ENCODE assay signal across 16 cellular contexts in genomic region chr2:233343171-233343705, GRCh38. TPM values are rescaled to one million over a fixed set of nuclear protein-coding genes. Genes with fewer than 3 reads are reported as not detected.
DNase-seq lines count a peak whose midpoint lies in the region; ATAC-seq, FAIRE-seq and TF ChIP-seq lines count a peak whose summit lies in the region.
"Had no signal": no experiment of that assay in that cellular context is flagged by ENCODE, and none has a peak within 500 bp of the region (broad histone marks: within the 10 kb centered on the region; RNA-seq: fewer than 3 reads in every experiment).

No MANE protein-coding gene starts in this region.

- no peak overlapping the region for H2AFZ ChIP-seq in HepG2 (ENCODE audit: low read length)
- H2AFZ ChIP-seq: GM23248 had no signal

- POLR2A ChIA-PET in HepG2 (lab: Yijun Ruan, JAX) = no interaction called here

- peak overlapping the region; percentile 32 for H3K9ac ChIP-seq in SK-N-MC (ENCODE audit: insufficient read length)
- H3K9ac ChIP-seq in HepG2 (ENCODE audit: insufficient read depth, low read depth, low read length) = no peak overlapping the region
- H3K9ac ChIP-seq: GM23248 had no signal

- H3K4me3 ChIP-seq in heart right ventricle (no peak overlapping the region), SK-N-MC (no peak overlapping the region), HepG2 (replicated peaks in 1 of 3; ENCODE audit: insufficient read depth in 1 of 3, low read depth in 2 of 3, low read length in 3 of 3) (no peak overlapping the region)
- H3K4me3 ChIP-seq: GM23248 had no signal

- no peak for TF ChIP-seq RAD21 in HepG2 (CRISPR knock-in tag; IDR thresholded peaks at IDR 0.05)

- WGBS in heart right ventricle, 2 donors = 90 to 91% methylated on average over 15 of the region's 15 CpGs
- 43% methylated on average over 15 of the region's 15 CpGs for WGBS in HepG2 (ENCODE audit: low lambda C conversion rate)

- BruUV-seq in HepG2 (replicated peaks; lab: Mats Ljungman, UMichigan) = no TSS peak

- H3K4me1 ChIP-seq in heart right ventricle = peaks cover 0 to 8% (median 0%) of the 10 kb centered on the region in 9 donors
- peaks cover 69% of the 10 kb centered on the region for H3K4me1 ChIP-seq in HepG2 (ENCODE audit: insufficient read depth, low read length)

- no peaks in the 10 kb centered on the region for H3K36me3 ChIP-seq in heart right ventricle
- no peaks in the 10 kb centered on the region for H3K36me3 ChIP-seq in SK-N-MC (ENCODE audit: insufficient read depth, low read length)
- H3K36me3 ChIP-seq in HepG2 (replicated peaks in 1 of 2; ENCODE audit: control insufficient read depth in 1 of 2, insufficient read depth in 2 of 2, low read length in 2 of 2) = no peaks in the 10 kb centered on the region

- CTCF ChIA-PET in HepG2 (lab: Yijun Ruan, JAX; ENCODE audit: low intra/inter-chr PET ratio, low total read pairs) = no interaction called here

- TF ChIP-seq CTCF in heart right ventricle (IDR thresholded peaks at IDR 0.05) (no peak), HepG2 (CRISPR knock-in tag; IDR thresholded peaks at IDR 0.05) (no peak)

- no peaks in the 10 kb centered on the region for H4K20me1 ChIP-seq in HepG2 (ENCODE audit: insufficient read depth, low read length)

- TF ChIP-seq EP300 in HepG2 (IDR thresholded peaks at IDR 0.05; ENCODE audit: low read depth in 2 of 2, low read length in 2 of 2) (no peak), HepG2 (CRISPR knock-in tag; IDR thresholded peaks at IDR 0.05; ENCODE audit: borderline replicate concordance) (no peak)

- FAIRE-seq in HepG2 (lab: Jason Lieb, UNC) = no peak
- FAIRE-seq: A204.1, GM12891 had no signal

- ATAC-seq in heart right ventricle (no peak), HepG2 (no peak)

- H3K4me2 ChIP-seq in HepG2 (ENCODE audit: low read depth, low read length) = no peak overlapping the region

- H3K27ac ChIP-seq in heart right ventricle (no peak overlapping the region), SK-N-MC (peak overlapping the region; percentile 31; the same call in 1 of the 2 replicates), HepG2 (ENCODE audit: extremely low read length, insufficient read depth, low read length) (no peak overlapping the region)
- H3K27ac ChIP-seq: GM23248 had no signal

- H3K9me3 ChIP-seq in heart right ventricle = peaks cover 0 to 5% (median 0%) of the 10 kb centered on the region in 11 donors
- no peaks in the 10 kb centered on the region for H3K9me3 ChIP-seq in SK-N-MC (ENCODE audit: low read depth, low read length)
- H3K9me3 ChIP-seq in HepG2 (ENCODE audit: low read length) = no peaks in the 10 kb centered on the region

- peak; percentile 62 for DNase-seq in cardiac septum (ENCODE audit: low spot score)
- no peak for DNase-seq in heart right ventricle
- no peak for DNase-seq in SK-N-MC (ENCODE audit: low read depth, low spot score)
- DNase-seq in HepG2 (ENCODE audit: low spot score) = no peak
- DNase-seq in NCI-H1092 treated with DMSO at 0.1 percent for 48 hours (lab: John Stamatoyannopoulos, UW) = no peak
- DNase-seq in NCI-H748 (lab: John Stamatoyannopoulos, UW; ENCODE audit: unreplicated experiment) = no peak
- no peak for DNase-seq in NCI-H748 treated with DMSO at 0.1 percent for 48 hours (lab: John Stamatoyannopoulos, UW)
- DNase-seq: C1 segment of cervical spinal cord; Calu3; CD4-positive, alpha-beta T cell; DMS79; GM23248; H7 had no signal

- peaks cover 0 to 1% (median 0%) of the 10 kb centered on the region in 7 donors for H3K27me3 ChIP-seq in heart right ventricle
- no peaks in the 10 kb centered on the region; a peak in 2 of 5 replicates for H3K27me3 ChIP-seq in HepG2 (ENCODE audit: control insufficient read depth in 1 of 2, insufficient read depth in 2 of 2, low read length in 2 of 2)

- intact Hi-C loops in cardiac septum (cut with DNase I) (no loop called here), heart right ventricle (cut with DNase I) (loop anchor here in 1 of 10 donors (10.0 kb wide), 1 partner anchor 502 kb away; no protein-coding TSS in a partner anchor), HepG2 (cut with micrococcal nuclease; ENCODE audit: unreplicated experiment) (no loop called here)

- in situ Hi-C loops in HepG2 (cut with HindIII; ENCODE audit: extremely low pct_ligation_motif_present, low pct_unique_long_range_greater_than_20kb) = no loop called here

- TF ChIP-seq POLR2A in HepG2 (IDR thresholded peaks at IDR 0.05; ENCODE audit: insufficient read depth in 1 of 2, low read depth in 2 of 2, low read length in 2 of 2) = no peak

- H3K79me2 ChIP-seq in HepG2 (ENCODE audit: insufficient read depth, low read length) = no peaks in the 10 kb centered on the region

TF ChIP-seq in HepG2, 621 proteins besides CTCF, POLR2A, EP300 and RAD21 (continues in another document):
- TF ChIP-seq TRIM22 (IDR thresholded peaks at IDR 0.05) = no peak
- no peak for TF ChIP-seq ISX (CRISPR knock-in tag; conservative IDR thresholded peaks at IDR 0.05)
- no peak for TF ChIP-seq ETV5 (CRISPR knock-in tag; IDR thresholded peaks at IDR 0.05; ENCODE audit: borderline replicate concordance)
- no peak for TF ChIP-seq BATF2 (CRISPR knock-in tag; IDR thresholded peaks at IDR 0.05)
- TF ChIP-seq HNRNPUL1 (IDR thresholded peaks at IDR 0.05; ENCODE audit: low read depth, low read length) = no peak

RNA-seq across cellular contexts. Expression of gene DGKD, which starts 11.1 kb away (rescaled TPM):
- total RNA-seq in cardiac septum (100 TPM), heart right ventricle (10 to 100 TPM; 26.8 to 79.5 (median 44.7) TPM), HepG2 (2016; rRNA removed; fragmentation: Illumina TruSeq; extraction: Trizol) (20.6 and 24.5 TPM in 2 replicates)
- polyA plus RNA-seq in heart right ventricle (10 to 100 TPM; 35.6 to 62.5 TPM), HepG2 (2011; rRNA removed) (33.2 and 40.3 TPM in 2 replicates)
- total RNA-seq in HepG2 (2016; cell fraction: cytosol; rRNA removed; fragmentation: Illumina TruSeq; extraction: Trizol; ENCODE audit: low read depth) = 14.8 and 17.4 TPM in 2 replicates
- 16.3 and 24.8 TPM in 2 replicates for total RNA-seq in HepG2 (2016; cell fraction: insoluble cytoplasmic fraction; rRNA removed; fragmentation: Illumina TruSeq; extraction: Trizol)
- total RNA-seq in HepG2 (2016; cell fraction: membrane; rRNA removed; fragmentation: Illumina TruSeq; extraction: Trizol) = 17.6 and 18.2 TPM in 2 replicates
- total RNA-seq in HepG2 (2016; cell fraction: nucleus; rRNA removed; fragmentation: Illumina TruSeq; extraction: Trizol) = 42.7 and 44.6 TPM in 2 replicates
- polyA plus RNA-seq in HepG2 (2011; cell fraction: cytosol; rRNA removed) = 13.1 and 13.6 TPM in 2 replicates
- polyA plus RNA-seq in HepG2 (2011; cell fraction: nucleus; rRNA removed) = 303 and 327 TPM in 2 replicates
- polyA plus RNA-seq in HepG2 (2012) = 46.9 and 49.5 TPM in 2 replicates
- 5.9 and 7.2 TPM in 2 replicates for polyA plus RNA-seq in HepG2 (2016; cell fraction: cytosol; fragmentation: Illumina TruSeq; extraction: Trizol; ENCODE audit: low read depth)
- 8.2 and 10.8 TPM in 2 replicates for polyA plus RNA-seq in HepG2 (2016; cell fraction: insoluble cytoplasmic fraction; fragmentation: Illumina TruSeq; extraction: Trizol; ENCODE audit: low read depth)
- polyA plus RNA-seq in HepG2 (2016; cell fraction: membrane; fragmentation: Illumina TruSeq; extraction: Trizol; ENCODE audit: low read depth) = 5.2 and 5.9 TPM in 2 replicates
- polyA plus RNA-seq in HepG2 (2016; cell fraction: nucleus; fragmentation: Illumina TruSeq; extraction: Trizol; ENCODE audit: insufficient read depth, low read depth) = 119 and 132 TPM in 2 replicates
- 44.8 and 91.4 TPM in 2 replicates for polyA minus RNA-seq in HepG2 (2011; rRNA and poly(A)+ RNA removed; ENCODE audit: low replicate concordance)
- 13.3 and 16.4 TPM in 2 replicates for polyA minus RNA-seq in HepG2 (2011; cell fraction: cytosol; rRNA and poly(A)+ RNA removed)
- polyA minus RNA-seq in HepG2 (2011; cell fraction: nucleus; rRNA and poly(A)+ RNA removed) = 54.7 and 79.4 TPM in 2 replicates

RNA-seq across cellular contexts. Expression of gene SAG, which starts 35.6 kb away (rescaled TPM):
- total RNA-seq in cardiac septum (not detected), heart right ventricle (not detected), HepG2 (2016; rRNA removed; fragmentation: Illumina TruSeq; extraction: Trizol) (not detected in 2 replicates)
- polyA plus RNA-seq in heart right ventricle (not detected), HepG2 (2011; rRNA removed) (not detected in 2 replicates)
- not detected in 2 replicates for total RNA-seq in HepG2 (2016; cell fraction: cytosol; rRNA removed; fragmentation: Illumina TruSeq; extraction: Trizol; ENCODE audit: low read depth)
- not detected in 2 replicates for total RNA-seq in HepG2 (2016; cell fraction: insoluble cytoplasmic fraction; rRNA removed; fragmentation: Illumina TruSeq; extraction: Trizol)
- not detected in 2 replicates for total RNA-seq in HepG2 (2016; cell fraction: membrane; rRNA removed; fragmentation: Illumina TruSeq; extraction: Trizol)
- not detected in 2 replicates for total RNA-seq in HepG2 (2016; cell fraction: nucleus; rRNA removed; fragmentation: Illumina TruSeq; extraction: Trizol)
- polyA plus RNA-seq in HepG2 (2011; cell fraction: cytosol; rRNA removed) = not detected in 2 replicates
- 0.31 TPM in 1 of 2 replicates, not detected in the other for polyA plus RNA-seq in HepG2 (2011; cell fraction: nucleus; rRNA removed)
- polyA plus RNA-seq in HepG2 (2012) = not detected in 2 replicates
- not detected in 2 replicates for polyA plus RNA-seq in HepG2 (2016; cell fraction: cytosol; fragmentation: Illumina TruSeq; extraction: Trizol; ENCODE audit: low read depth)
- polyA plus RNA-seq in HepG2 (2016; cell fraction: insoluble cytoplasmic fraction; fragmentation: Illumina TruSeq; extraction: Trizol; ENCODE audit: low read depth) = not detected in 2 replicates
- not detected in 2 replicates for polyA plus RNA-seq in HepG2 (2016; cell fraction: membrane; fragmentation: Illumina TruSeq; extraction: Trizol; ENCODE audit: low read depth)
- polyA plus RNA-seq in HepG2 (2016; cell fraction: nucleus; fragmentation: Illumina TruSeq; extraction: Trizol; ENCODE audit: insufficient read depth, low read depth) = not detected in 2 replicates
- not detected in 2 replicates for polyA minus RNA-seq in HepG2 (2011; rRNA and poly(A)+ RNA removed; ENCODE audit: low replicate concordance)
- polyA minus RNA-seq in HepG2 (2011; cell fraction: cytosol; rRNA and poly(A)+ RNA removed) = not detected in 2 replicates
- not detected in 2 replicates for polyA minus RNA-seq in HepG2 (2011; cell fraction: nucleus; rRNA and poly(A)+ RNA removed)
- total RNA-seq: Calu3, G401, GM23248, H7 had no signal
- polyA plus RNA-seq: GM23248 had no signal
